ENCODE assay signal across 8 cellular contexts in the genomic region with DNA sequence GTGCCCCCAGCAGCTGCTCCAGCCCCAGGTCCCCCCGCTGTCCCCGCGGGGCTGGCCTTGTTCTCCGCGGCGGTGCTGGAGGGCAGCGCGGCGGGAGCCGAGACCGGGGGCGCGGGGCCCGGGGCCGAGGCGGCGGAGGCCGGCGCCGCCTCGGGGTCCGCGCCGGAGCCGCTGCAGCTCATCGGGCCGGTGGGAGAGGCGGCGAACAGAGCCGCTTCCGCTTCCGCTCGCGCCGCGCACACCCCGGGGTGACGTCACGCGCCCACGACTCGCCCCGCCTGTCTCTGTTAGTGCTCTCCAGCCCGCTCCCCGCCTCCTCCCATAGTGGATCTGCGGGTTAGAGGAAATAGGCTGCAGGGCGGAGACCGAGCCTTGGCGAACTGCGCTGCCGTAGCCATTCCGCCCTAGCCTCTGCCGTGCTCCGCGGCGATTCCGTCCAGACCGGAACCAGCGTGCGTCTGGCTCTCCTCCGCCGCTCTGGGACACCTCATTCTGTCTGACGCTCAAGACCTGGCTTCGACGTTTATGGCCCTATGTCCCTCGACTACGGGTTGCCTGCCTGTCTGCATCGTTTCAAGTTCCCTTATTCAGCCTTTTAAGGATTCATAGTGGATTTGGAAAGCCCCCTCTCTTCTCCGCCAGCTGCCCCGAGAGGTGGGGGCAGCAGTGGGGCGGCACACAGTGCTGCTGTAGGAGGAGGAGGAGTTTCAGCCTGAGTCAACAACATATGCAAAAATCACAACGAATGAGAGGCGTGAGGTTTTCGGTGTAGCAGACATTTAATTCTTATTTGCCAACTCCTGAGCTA. TPM values are rescaled to one million over a fixed set of nuclear protein-coding genes. Genes with fewer than 3 reads are reported as not detected.
DNase-seq lines count a peak whose midpoint lies in the region; ATAC-seq and TF ChIP-seq lines count a peak whose summit lies in the region.

TSS of gene TAF10 (minus strand) at position 209 of the 808 bp plus-strand sequence. CDS start at position 182, 27 bp downstream.

- H3K4me3 Mint-ChIP-seq in natural killer cell treated with Interleukin-12 subunit alpha and Interleukin-12 subunit beta and Interleukin-15 and Interleukin-18, amount 100 ng/mL, for 72 hours, result no peak within 1 kb of the TSS

- peak; percentile 97 for TF ChIP-seq POLR2A in Raji (IDR thresholded peaks at IDR 0.05; ENCODE audit: insufficient read depth, low read depth, low read length)

- no peaks in the 10 kb centered on the region for H3K9me3 Mint-ChIP-seq in natural killer cell treated with Interleukin-12 subunit alpha and Interleukin-12 subunit beta and Interleukin-15 and Interleukin-18, amount 100 ng/mL, for 72 hours

- no peak for TF ChIP-seq CTCF in fibroblast of mammary gland (conservative IDR thresholded peaks at IDR 0.05; ENCODE audit: control insufficient read depth, insufficient read depth, low read depth, low read length)

- H3K27me3 ChIP-seq in H7 (ENCODE audit: control insufficient read depth, insufficient read depth, low read length), result no peaks in the 10 kb centered on the region

- peaks cover 39% of the 10 kb centered on the region for H3K36me3 ChIP-seq in H7 (replicated peaks; ENCODE audit: control insufficient read depth, insufficient read depth, low read length)

- no peaks in the 10 kb centered on the region for H3K27me3 Mint-ChIP-seq in natural killer cell treated with Interleukin-12 subunit alpha and Interleukin-12 subunit beta and Interleukin-15 and Interleukin-18, amount 100 ng/mL, for 72 hours

- H3K4me3 ChIP-seq in H7 (ENCODE audit: insufficient read depth, low read depth, low read length), result peak within 1 kb of the TSS; percentile 94
- H3K4me3 ChIP-seq in fibroblast of mammary gland (ENCODE audit: control insufficient read depth, low read depth, low read length), result peak within 1 kb of the TSS; percentile 67

- ATAC-seq in natural killer cell treated with Interleukin-12 subunit alpha and Interleukin-12 subunit beta and Interleukin-15 and Interleukin-18, amount 100 ng/mL, for 72 hours, result peak; percentile 94 to 96

- peaks cover 16% of the 10 kb centered on the region for H3K36me3 Mint-ChIP-seq in natural killer cell treated with Interleukin-12 subunit alpha and Interleukin-12 subunit beta and Interleukin-15 and Interleukin-18, amount 100 ng/mL, for 72 hours

- peak; percentile 98 for DNase-seq in ELR (ENCODE audit: low read depth)
- DNase-seq in H7, result peak; percentile 96
- peak; percentile 97 for DNase-seq in M059J (ENCODE audit: low read depth)
- peak; percentile 92 for DNase-seq in activated T-helper 9 cell treated with anti-CD3 and anti-CD28 coated beads, Interleukin-2, amount 50 U/mL, for 16 hours (ENCODE audit: low read depth)
- peak; percentile 94 for DNase-seq in fibroblast of mammary gland (ENCODE audit: low read depth)
- peak; percentile 97 for DNase-seq in natural killer cell treated with Interleukin-12 subunit alpha and Interleukin-12 subunit beta and Interleukin-15 and Interleukin-18, amount 100 ng/mL, for 72 hours (ENCODE audit: low spot score)
- peak; percentile 89 for DNase-seq in stimulated activated naive CD4-positive, alpha-beta T cell treated with Interleukin-2 at 50 U/mL for 16 hours (lab: John Stamatoyannopoulos, UW)

- no peak within 1 kb of the TSS for H3K27ac Mint-ChIP-seq in natural killer cell treated with Interleukin-12 subunit alpha and Interleukin-12 subunit beta and Interleukin-15 and Interleukin-18, amount 100 ng/mL, for 72 hours

- H3K4me1 Mint-ChIP-seq in natural killer cell treated with Interleukin-12 subunit alpha and Interleukin-12 subunit beta and Interleukin-15 and Interleukin-18, amount 100 ng/mL, for 72 hours (ENCODE audit: low read depth in 2 of 2), result peaks cover 39 to 42% of the 10 kb centered on the region in 2 donors

RNA-seq across cellular contexts. Expression of gene TAF10, which starts in this region (rescaled TPM):
- total RNA-seq in H7 (2014; rRNA removed; shearing (Covaris generic)), result 121 and 198 TPM in 2 replicates
- total RNA-seq in M059J (2014; rRNA removed; shearing (Covaris generic)), result 108 and 133 TPM in 2 replicates
- 100 to 1,000 TPM; 118 to 152 TPM for total RNA-seq in natural killer cell treated with Interleukin-12 subunit alpha and Interleukin-12 subunit beta and Interleukin-15 and Interleukin-18, amount 100 ng/mL, for 72 hours

Comparison
In these comparisons a context has a peak if more than half of its experiments do, and no peak if none do; other contexts are left out.
1. Peak in every context shown above with its lines: DNase-seq, ATAC-seq and H3K4me3 ChIP-seq.